Comparison of ENCODE assay signal across 1 cellular context in the genomic region with DNA sequence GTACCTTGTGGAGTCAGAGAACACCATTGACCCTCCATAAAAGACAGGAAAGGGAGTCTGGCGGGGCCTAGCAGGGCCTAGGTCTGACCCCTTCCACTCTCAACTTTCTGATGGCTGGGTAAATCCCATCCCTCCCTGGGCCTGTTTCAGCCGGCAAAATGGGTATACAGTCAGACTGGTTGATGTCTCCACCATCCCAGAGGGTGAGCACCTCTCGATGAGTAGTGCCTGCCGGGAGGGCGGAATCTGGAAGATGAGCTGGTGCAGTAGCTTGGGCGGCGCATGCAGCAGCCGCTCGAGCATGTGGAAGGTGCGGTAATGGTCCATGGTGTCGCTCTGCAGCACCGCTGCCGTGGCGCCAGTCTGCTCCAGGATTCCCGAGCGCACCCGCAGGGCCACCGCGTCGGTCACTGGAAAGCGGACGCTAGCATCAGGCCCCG.
TF ChIP-seq lines count a peak whose summit lies in the region.

No MANE protein-coding gene starts in this region.

TF ChIP-seq in A549, 52 proteins besides CTCF, POLR2A, EP300 and RAD21:
- TF ChIP-seq MYC (IDR thresholded peaks at IDR 0.05; ENCODE audit: borderline replicate concordance, low read length) = 0 out of 2 replicates have a peak, but pooled peaks have one; percentile 36
- no peak for TF ChIP-seq POLR2AphosphoS2 (conservative IDR thresholded peaks at IDR 0.05; ENCODE audit: low read length)
- no peak for TF ChIP-seq CHD2 (IDR thresholded peaks at IDR 0.05; ENCODE audit: low read length, partially characterized antibody)
- no peak for TF ChIP-seq CBX8 (IDR thresholded peaks at IDR 0.05)
- TF ChIP-seq SREBF2 (IDR thresholded peaks at IDR 0.05) = no peak
- TF ChIP-seq, protein P1, sequence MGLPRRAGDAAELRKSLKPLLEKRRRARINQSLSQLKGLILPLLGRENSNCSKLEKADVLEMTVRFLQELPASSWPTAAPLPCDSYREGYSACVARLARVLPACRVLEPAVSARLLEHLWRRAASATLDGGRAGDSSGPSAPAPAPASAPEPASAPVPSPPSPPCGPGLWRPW (IDR thresholded peaks at IDR 0.05) = no peak
- no peak for TF ChIP-seq BHLHE40 (IDR thresholded peaks at IDR 0.05; ENCODE audit: low read depth, low read length)
- no peak for TF ChIP-seq SMC3 (IDR thresholded peaks at IDR 0.05)
- TF ChIP-seq, protein P2, sequence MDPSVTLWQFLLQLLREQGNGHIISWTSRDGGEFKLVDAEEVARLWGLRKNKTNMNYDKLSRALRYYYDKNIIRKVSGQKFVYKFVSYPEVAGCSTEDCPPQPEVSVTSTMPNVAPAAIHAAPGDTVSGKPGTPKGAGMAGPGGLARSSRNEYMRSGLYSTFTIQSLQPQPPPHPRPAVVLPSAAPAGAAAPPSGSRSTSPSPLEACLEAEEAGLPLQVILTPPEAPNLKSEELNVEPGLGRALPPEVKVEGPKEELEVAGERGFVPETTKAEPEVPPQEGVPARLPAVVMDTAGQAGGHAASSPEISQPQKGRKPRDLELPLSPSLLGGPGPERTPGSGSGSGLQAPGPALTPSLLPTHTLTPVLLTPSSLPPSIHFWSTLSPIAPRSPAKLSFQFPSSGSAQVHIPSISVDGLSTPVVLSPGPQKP (IDR thresholded peaks at IDR 0.05; ENCODE audit: low read depth, low read length) = no peak
- TF ChIP-seq, protein P3, sequence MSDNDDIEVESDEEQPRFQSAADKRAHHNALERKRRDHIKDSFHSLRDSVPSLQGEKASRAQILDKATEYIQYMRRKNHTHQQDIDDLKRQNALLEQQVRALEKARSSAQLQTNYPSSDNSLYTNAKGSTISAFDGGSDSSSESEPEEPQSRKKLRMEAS (IDR thresholded peaks at IDR 0.05) = peak; percentile 40; the same call in 1 of the 2 replicates
- TF ChIP-seq, protein P4, sequence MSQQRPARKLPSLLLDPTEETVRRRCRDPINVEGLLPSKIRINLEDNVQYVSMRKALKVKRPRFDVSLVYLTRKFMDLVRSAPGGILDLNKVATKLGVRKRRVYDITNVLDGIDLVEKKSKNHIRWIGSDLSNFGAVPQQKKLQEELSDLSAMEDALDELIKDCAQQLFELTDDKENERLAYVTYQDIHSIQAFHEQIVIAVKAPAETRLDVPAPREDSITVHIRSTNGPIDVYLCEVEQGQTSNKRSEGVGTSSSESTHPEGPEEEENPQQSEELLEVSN (IDR thresholded peaks at IDR 0.05; ENCODE audit: borderline replicate concordance, low read depth) = 0 out of 2 replicates have a peak, but pooled peaks have one; percentile 15
- TF ChIP-seq HOXA7 (CRISPR knock-in tag; IDR thresholded peaks at IDR 0.05) = no peak
- TF ChIP-seq JUNB (IDR thresholded peaks at IDR 0.05) = no peak
- no peak for TF ChIP-seq CBX2 (IDR thresholded peaks at IDR 0.05; ENCODE audit: borderline replicate concordance, low read depth)
- TF ChIP-seq NR3C1 (IDR thresholded peaks at IDR 0.05) = no peak
- no peak for TF ChIP-seq ZSCAN20 (CRISPR knock-in tag; IDR thresholded peaks at IDR 0.05)
- no peak; the same call in 1 of the 2 replicates for TF ChIP-seq HEYL (CRISPR knock-in tag; IDR thresholded peaks at IDR 0.05)
- TF ChIP-seq KDM1A (IDR thresholded peaks at IDR 0.05; ENCODE audit: low read depth) = no peak
- no peak for TF ChIP-seq ZC3H11A (IDR thresholded peaks at IDR 0.05)
- no peak for TF ChIP-seq FOSB (CRISPR knock-in tag; IDR thresholded peaks at IDR 0.05)
- TF ChIP-seq NFE2L2 (conservative IDR thresholded peaks at IDR 0.05; ENCODE audit: low read length) = no peak
- no peak for TF ChIP-seq NPAS2 (CRISPR knock-in tag; IDR thresholded peaks at IDR 0.05; ENCODE audit: borderline replicate concordance)
- TF ChIP-seq, protein P5, sequence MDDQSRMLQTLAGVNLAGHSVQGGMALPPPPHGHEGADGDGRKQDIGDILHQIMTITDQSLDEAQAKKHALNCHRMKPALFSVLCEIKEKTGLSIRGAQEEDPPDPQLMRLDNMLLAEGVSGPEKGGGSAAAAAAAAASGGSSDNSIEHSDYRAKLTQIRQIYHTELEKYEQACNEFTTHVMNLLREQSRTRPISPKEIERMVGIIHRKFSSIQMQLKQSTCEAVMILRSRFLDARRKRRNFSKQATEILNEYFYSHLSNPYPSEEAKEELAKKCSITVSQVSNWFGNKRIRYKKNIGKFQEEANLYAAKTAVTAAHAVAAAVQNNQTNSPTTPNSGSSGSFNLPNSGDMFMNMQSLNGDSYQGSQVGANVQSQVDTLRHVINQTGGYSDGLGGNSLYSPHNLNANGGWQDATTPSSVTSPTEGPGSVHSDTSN (IDR thresholded peaks at IDR 0.05) = no peak
